28 cellular contexts compared by ENCODE assay signal in the genomic region with DNA sequence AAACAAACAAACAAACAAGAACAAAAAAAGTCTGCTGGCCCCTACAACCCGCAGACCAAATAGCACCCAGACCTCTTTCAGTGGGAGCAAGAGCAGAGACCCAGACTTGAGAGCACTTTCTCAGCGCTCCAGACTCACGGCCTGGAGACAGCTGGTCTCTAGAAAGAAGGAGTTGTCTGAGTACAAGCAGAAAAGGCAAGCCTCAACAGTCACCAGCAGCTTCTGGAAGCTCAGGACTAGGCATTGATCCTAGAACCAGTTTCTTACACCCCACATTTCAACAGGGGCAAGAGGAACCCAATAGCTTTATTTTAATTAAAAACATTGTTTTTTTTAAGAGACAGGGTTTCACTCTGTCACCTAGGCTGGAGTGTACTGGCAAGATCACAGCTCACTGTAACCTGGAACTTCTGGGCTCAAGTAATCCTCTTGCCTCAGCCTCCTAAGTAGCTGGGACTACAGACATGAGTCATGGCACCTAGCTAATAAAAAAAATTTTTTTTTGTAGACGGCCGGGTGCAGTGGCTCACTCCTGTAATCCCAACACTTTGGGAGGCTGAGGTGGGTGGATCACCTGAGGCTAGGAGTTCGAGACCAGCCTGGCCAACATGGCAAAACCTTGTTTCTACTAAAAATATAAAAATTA.
"Had no signal": no experiment of that assay in that cellular context is flagged by ENCODE, and none has a peak within 500 bp of the region (broad histone marks: within the 10 kb centered on the region; RNA-seq: fewer than 3 reads in every experiment).

No MANE protein-coding gene starts in this region.

- H3K9me3 Mint-ChIP-seq: immature natural killer cell; memory B cell; natural killer cell treated with Interleukin-12 subunit alpha and Interleukin-12 subunit beta and Interleukin-15 and Interleukin-18, amount 100 ng/mL, for 72 hours; stimulated activated memory B cell treated with anti-CD40 and anti-IgM and Interleukin-4, amounts not matched to agents 10 μg/mL and 1 μg/mL and 100 μg/mL, for 72 hours; stimulated activated naive CD8-positive, alpha-beta T cell treated with anti-CD3 and anti-CD28 coated beads, Interleukin-15, amount 100 ng/mL, for 72 hours; type B pancreatic cell had no signal

- H3K4me3 Mint-ChIP-seq: immature natural killer cell; memory B cell; natural killer cell treated with Interleukin-12 subunit alpha and Interleukin-12 subunit beta and Interleukin-15 and Interleukin-18, amount 100 ng/mL, for 72 hours; stimulated activated memory B cell treated with anti-CD40 and anti-IgM and Interleukin-4, amounts not matched to agents 10 μg/mL and 1 μg/mL and 100 μg/mL, for 72 hours; stimulated activated naive CD8-positive, alpha-beta T cell treated with anti-CD3 and anti-CD28 coated beads, Interleukin-15, amount 100 ng/mL, for 72 hours; type B pancreatic cell had no signal

- H3K4me1 ChIP-seq: left lung, parathyroid adenoma, psoas muscle, right lobe of liver, tibial nerve, uterus had no signal

- H3K27me3 Mint-ChIP-seq: stimulated activated memory B cell treated with anti-CD40 and anti-IgM and Interleukin-4, amounts not matched to agents 10 μg/mL and 1 μg/mL and 100 μg/mL, for 72 hours; stimulated activated naive CD8-positive, alpha-beta T cell treated with anti-CD3 and anti-CD28 coated beads, Interleukin-15, amount 100 ng/mL, for 72 hours had no signal

- H3K36me3 ChIP-seq: left lung, neutrophil, right lobe of liver, tibial nerve, uterus had no signal

- H3K27ac ChIP-seq: left lung, parathyroid adenoma, psoas muscle, right lobe of liver, tibial nerve, uterus had no signal

- H3K79me2 ChIP-seq: parathyroid adenoma had no signal

- H2AFZ ChIP-seq: parathyroid adenoma had no signal

- H3K4me3 ChIP-seq: left lung, lung, mucosa of descending colon, psoas muscle, right lobe of liver, smooth muscle cell, tibial nerve, uterus had no signal

- H3K36me3 Mint-ChIP-seq: immature natural killer cell; memory B cell; naive thymus-derived CD4-positive, alpha-beta T cell; natural killer cell treated with Interleukin-12 subunit alpha and Interleukin-12 subunit beta and Interleukin-15 and Interleukin-18, amount 100 ng/mL, for 72 hours; stimulated activated memory B cell treated with anti-CD40 and anti-IgM and Interleukin-4, amounts not matched to agents 10 μg/mL and 1 μg/mL and 100 μg/mL, for 72 hours; type B pancreatic cell had no signal

- H3K27me3 ChIP-seq: left lung, neutrophil, right lobe of liver, tibial nerve, uterus had no signal

- H3K27ac Mint-ChIP-seq: immature natural killer cell; memory B cell; natural killer cell treated with Interleukin-12 subunit alpha and Interleukin-12 subunit beta and Interleukin-15 and Interleukin-18, amount 100 ng/mL, for 72 hours; stimulated activated memory B cell treated with anti-CD40 and anti-IgM and Interleukin-4, amounts not matched to agents 10 μg/mL and 1 μg/mL and 100 μg/mL, for 72 hours; stimulated activated naive CD8-positive, alpha-beta T cell treated with anti-CD3 and anti-CD28 coated beads, Interleukin-15, amount 100 ng/mL, for 72 hours; type B pancreatic cell had no signal

- H3K4me1 Mint-ChIP-seq: immature natural killer cell had no signal

- H3K4me2 ChIP-seq: smooth muscle cell had no signal

- H3K9ac ChIP-seq: parathyroid adenoma had no signal

- ATAC-seq: left colon; left lung; mucosa of descending colon; naive thymus-derived CD4-positive, alpha-beta T cell; natural killer cell treated with Interleukin-12 subunit alpha and Interleukin-12 subunit beta and Interleukin-15 and Interleukin-18, amount 100 ng/mL, for 72 hours; psoas muscle; right lobe of liver; stimulated activated memory B cell treated with anti-CD40 and anti-IgM and Interleukin-4, amounts not matched to agents 10 μg/mL and 1 μg/mL and 100 μg/mL, for 72 hours; stimulated activated naive CD8-positive, alpha-beta T cell treated with anti-CD3 and anti-CD28 coated beads, Interleukin-15, amount 100 ng/mL, for 72 hours had no signal

- DNase-seq: hypothalamus; immature natural killer cell; kidney; left colon; left lung; midbrain; mucosa of descending colon; naive thymus-derived CD4-positive, alpha-beta T cell; occipital lobe; psoas muscle; right lobe of liver; stimulated activated CD4-positive, alpha-beta T cell treated with anti-CD3 and anti-CD28 coated beads, Interleukin-1b, Interleukin-23, amount 100 ng/mL, for 48 hours; stimulated activated CD4-positive, alpha-beta T cell treated with anti-CD3 and anti-CD28 coated beads, Interleukin-2, amount 100 ng/mL, for 48 hours; stimulated activated CD4-positive, alpha-beta T cell treated with anti-CD3 and anti-CD28 coated beads, Interleukin-4, amount 100 ng/mL, for 4 hours; stimulated activated CD8-positive, alpha-beta memory T cell treated with anti-CD3 and anti-CD28 coated beads, Interleukin-4, amount 100 ng/mL, for 48 hours; stimulated activated naive CD4-positive, alpha-beta T cell treated with Interleukin-2 at 50 U/mL for 16 hours; stimulated activated naive CD8-positive, alpha-beta T cell treated with anti-CD3 and anti-CD28 coated beads, Interleukin-15, amount 100 ng/mL, for 72 hours; substantia nigra; uterus had no signal

- H3K9me3 ChIP-seq: left lung, mucosa of descending colon, neutrophil, psoas muscle, right lobe of liver, tibial nerve, uterus had no signal
